In the genomic region with DNA sequence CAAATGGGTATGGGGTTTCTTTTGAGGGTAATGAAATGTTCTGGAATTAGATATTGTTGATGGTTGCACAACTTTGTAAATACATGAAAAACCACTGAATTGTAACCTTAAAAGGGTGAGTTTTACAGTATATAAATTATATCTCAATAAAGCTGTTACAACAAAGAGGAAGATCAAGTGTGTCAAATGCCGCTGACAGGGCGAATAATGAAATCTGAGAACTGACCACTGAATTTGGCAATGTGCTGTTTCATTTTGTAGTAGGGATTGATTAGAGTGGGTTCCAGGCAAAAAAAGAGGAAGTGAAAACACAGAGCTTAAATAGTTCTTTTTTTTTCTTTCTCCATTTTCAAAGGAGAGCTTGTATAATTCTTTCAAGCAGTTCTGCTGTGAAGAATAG, we compare ENCODE assay signal across 10 cellular contexts.
DNase-seq lines count a peak whose midpoint lies in the region; ATAC-seq and TF ChIP-seq lines count a peak whose summit lies in the region.
"Had no signal": no experiment of that assay in that cellular context is flagged by ENCODE, and none has a peak within 500 bp of the region (broad histone marks: within the 10 kb centered on the region; RNA-seq: fewer than 3 reads in every experiment).

No MANE protein-coding gene starts in this region.

- H4K20me1 ChIP-seq in SK-N-SH (ENCODE audit: insufficient read depth), result no peaks in the 10 kb centered on the region

- peak; percentile 84 for ATAC-seq in HG03039 (IDR thresholded peaks at IDR 0.05; ENCODE audit: unreplicated experiment)
- ATAC-seq: SK-N-SH treated with all-trans-retinoic acid at 6 μM for 48 hours had no signal

- no peaks in the 10 kb centered on the region for H3K9me3 ChIP-seq in SK-N-SH

- H3K27ac ChIP-seq in SK-N-SH (ENCODE audit: low read depth in 2 of 2, low read length in 1 of 2), result no peak overlapping the region

- no peaks in the 10 kb centered on the region for H3K9me2 ChIP-seq in SK-N-SH

- no peak overlapping the region for H3K27ac Mint-ChIP-seq in activated T-helper 2 cell treated with anti-CD3 and anti-CD28 coated beads, Interferon-gamma antibody, Interleukin-2, Interleukin-4, amounts not matched to agents 10 μg/mL and 5 μg/mL and 100 μg/mL, durations not matched to agents 14 hours and 24 hours and 36 hours
- no peak overlapping the region for H3K27ac Mint-ChIP-seq in type B pancreatic cell
- H3K27ac Mint-ChIP-seq: immature natural killer cell had no signal

- H3K4me1 ChIP-seq in SK-N-SH (ENCODE audit: control insufficient read depth in 1 of 2, insufficient read depth in 2 of 2, low read depth in 1 of 2, low read length in 1 of 2), result no peaks in the 10 kb centered on the region

- peak; percentile 15 for DNase-seq in GM19240 (ENCODE audit: insufficient read length, low spot score)
- DNase-seq in RPMI8226, result peak; percentile 80
- peak; percentile 79 for DNase-seq in pons (ENCODE audit: low spot score)
- no peak for DNase-seq in SK-N-SH
- DNase-seq in activated T-helper 2 cell treated with anti-CD3 and anti-CD28 coated beads, Interferon-gamma antibody, Interleukin-2, Interleukin-4, amounts not matched to agents 10 μg/mL and 5 μg/mL and 100 μg/mL, durations not matched to agents 14 hours and 24 hours and 36 hours (ENCODE audit: low spot score), result no peak
- no peak for DNase-seq in type B pancreatic cell (ENCODE audit: extremely low spot score, unreplicated experiment)
- no peak for DNase-seq in amniotic stem cell (lab: John Stamatoyannopoulos, UW)
- DNase-seq: immature natural killer cell had no signal

- no peak for TF ChIP-seq RAD21 in SK-N-SH (IDR thresholded peaks at IDR 0.05; ENCODE audit: low read length)

- peaks cover 6% of the 10 kb centered on the region for H3K27me3 Mint-ChIP-seq in activated T-helper 2 cell treated with anti-CD3 and anti-CD28 coated beads, Interferon-gamma antibody, Interleukin-2, Interleukin-4, amounts not matched to agents 10 μg/mL and 5 μg/mL and 100 μg/mL, durations not matched to agents 14 hours and 24 hours and 36 hours (ENCODE audit: low read depth)
- H3K27me3 Mint-ChIP-seq in type B pancreatic cell, result no peaks in the 10 kb centered on the region

- no peaks in the 10 kb centered on the region for H3K27me3 ChIP-seq in SK-N-SH (ENCODE audit: insufficient read depth)

- no peak overlapping the region for H3K4me3 ChIP-seq in SK-N-SH (ENCODE audit: low read depth in 2 of 2, low read length in 1 of 2)

- TF ChIP-seq CTCF in SK-N-SH (IDR thresholded peaks at IDR 0.05) (no peak), type B pancreatic cell (conservative IDR thresholded peaks at IDR 0.05) (no peak)

- no peak for TF ChIP-seq EP300 in SK-N-SH (IDR thresholded peaks at IDR 0.05; ENCODE audit: borderline replicate concordance in 1 of 2, low read depth in 1 of 2, low read length in 1 of 2)

- H3K36me3 Mint-ChIP-seq in activated T-helper 2 cell treated with anti-CD3 and anti-CD28 coated beads, Interferon-gamma antibody, Interleukin-2, Interleukin-4, amounts not matched to agents 10 μg/mL and 5 μg/mL and 100 μg/mL, durations not matched to agents 14 hours and 24 hours and 36 hours (ENCODE audit: low read depth), result no peaks in the 10 kb centered on the region
- H3K36me3 Mint-ChIP-seq in type B pancreatic cell, result peaks cover 4% of the 10 kb centered on the region
- H3K36me3 Mint-ChIP-seq: immature natural killer cell had no signal

- no peak overlapping the region for H3K4me3 Mint-ChIP-seq in activated T-helper 2 cell treated with anti-CD3 and anti-CD28 coated beads, Interferon-gamma antibody, Interleukin-2, Interleukin-4, amounts not matched to agents 10 μg/mL and 5 μg/mL and 100 μg/mL, durations not matched to agents 14 hours and 24 hours and 36 hours (ENCODE audit: low read depth)
- H3K4me3 Mint-ChIP-seq in type B pancreatic cell, result no peak overlapping the region
- H3K4me3 Mint-ChIP-seq: immature natural killer cell had no signal

- intact Hi-C loops in activated T-helper 2 cell treated with anti-CD3 and anti-CD28 coated beads, Interferon-gamma antibody, Interleukin-2, Interleukin-4, amounts not matched to agents 10 μg/mL and 5 μg/mL and 100 μg/mL, durations not matched to agents 14 hours and 24 hours and 36 hours (cut with micrococcal nuclease), result no loop called here

- CTCF ChIA-PET in SK-N-SH (lab: Yijun Ruan, JAX), result interaction anchor here (0.8 to 1.8 kb wide), 2 partner anchors 31 to 40 kb away, joined by 3 to 6 read pairs; no protein-coding TSS in a partner anchor

- H2AFZ ChIP-seq in SK-N-SH (ENCODE audit: low read depth), result no peak overlapping the region

- no peaks in the 10 kb centered on the region for H3K36me3 ChIP-seq in SK-N-SH (replicated peaks in 1 of 2; ENCODE audit: control insufficient read depth in 1 of 2, insufficient read depth in 2 of 2, low read length in 1 of 2)

- WGBS in SK-N-SH (ENCODE audit: low lambda C conversion rate), result 94% methylated on average over 2 of the region's 2 CpGs

- no peaks in the 10 kb centered on the region for H3K9me3 Mint-ChIP-seq in activated T-helper 2 cell treated with anti-CD3 and anti-CD28 coated beads, Interferon-gamma antibody, Interleukin-2, Interleukin-4, amounts not matched to agents 10 μg/mL and 5 μg/mL and 100 μg/mL, durations not matched to agents 14 hours and 24 hours and 36 hours
- H3K9me3 Mint-ChIP-seq in type B pancreatic cell, result no peaks in the 10 kb centered on the region
- H3K9me3 Mint-ChIP-seq: immature natural killer cell had no signal

- H3K4me2 ChIP-seq in SK-N-SH, result no peak overlapping the region

- no peaks in the 10 kb centered on the region for H3F3A ChIP-seq in SK-N-SH (replicated peaks; ENCODE audit: insufficient read depth)

- H3K79me2 ChIP-seq in SK-N-SH (ENCODE audit: insufficient read depth), result no peaks in the 10 kb centered on the region

- POLR2A ChIA-PET in SK-N-SH (lab: Yijun Ruan, JAX), result no interaction called here

- no peak overlapping the region for H3K9ac ChIP-seq in SK-N-SH

- H3K4me1 Mint-ChIP-seq in activated T-helper 2 cell treated with anti-CD3 and anti-CD28 coated beads, Interferon-gamma antibody, Interleukin-2, Interleukin-4, amounts not matched to agents 10 μg/mL and 5 μg/mL and 100 μg/mL, durations not matched to agents 14 hours and 24 hours and 36 hours (ENCODE audit: low read depth), result no peaks in the 10 kb centered on the region
- H3K4me1 Mint-ChIP-seq in type B pancreatic cell (ENCODE audit: unreplicated experiment), result peaks cover 20% of the 10 kb centered on the region
- H3K4me1 Mint-ChIP-seq: immature natural killer cell had no signal

TF ChIP-seq in SK-N-SH, 30 proteins besides CTCF, POLR2A, EP300 and RAD21 (continues in another document):
- no peak for TF ChIP-seq RFX5 (IDR thresholded peaks at IDR 0.05; ENCODE audit: low read length)
- no peak for TF ChIP-seq SIN3A (IDR thresholded peaks at IDR 0.05; ENCODE audit: borderline replicate concordance, low read depth, low read length)
- no peak for TF ChIP-seq FOSL2 (IDR thresholded peaks at IDR 0.05; ENCODE audit: borderline replicate concordance, low read depth)
- TF ChIP-seq POLR2AphosphoS5 (IDR thresholded peaks at IDR 0.05; ENCODE audit: low read depth, low read length), result no peak
- TF ChIP-seq, protein P1, sequence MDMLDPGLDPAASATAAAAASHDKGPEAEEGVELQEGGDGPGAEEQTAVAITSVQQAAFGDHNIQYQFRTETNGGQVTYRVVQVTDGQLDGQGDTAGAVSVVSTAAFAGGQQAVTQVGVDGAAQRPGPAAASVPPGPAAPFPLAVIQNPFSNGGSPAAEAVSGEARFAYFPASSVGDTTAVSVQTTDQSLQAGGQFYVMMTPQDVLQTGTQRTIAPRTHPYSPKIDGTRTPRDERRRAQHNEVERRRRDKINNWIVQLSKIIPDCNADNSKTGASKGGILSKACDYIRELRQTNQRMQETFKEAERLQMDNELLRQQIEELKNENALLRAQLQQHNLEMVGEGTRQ (IDR thresholded peaks at IDR 0.05; ENCODE audit: borderline replicate concordance, low read depth, low read length), result no peak
- no peak for TF ChIP-seq MXI1 (IDR thresholded peaks at IDR 0.05; ENCODE audit: low read depth, low read length)
- no peak for TF ChIP-seq FOXJ3 (CRISPR knock-in tag; IDR thresholded peaks at IDR 0.05)
- TF ChIP-seq, protein P2, sequence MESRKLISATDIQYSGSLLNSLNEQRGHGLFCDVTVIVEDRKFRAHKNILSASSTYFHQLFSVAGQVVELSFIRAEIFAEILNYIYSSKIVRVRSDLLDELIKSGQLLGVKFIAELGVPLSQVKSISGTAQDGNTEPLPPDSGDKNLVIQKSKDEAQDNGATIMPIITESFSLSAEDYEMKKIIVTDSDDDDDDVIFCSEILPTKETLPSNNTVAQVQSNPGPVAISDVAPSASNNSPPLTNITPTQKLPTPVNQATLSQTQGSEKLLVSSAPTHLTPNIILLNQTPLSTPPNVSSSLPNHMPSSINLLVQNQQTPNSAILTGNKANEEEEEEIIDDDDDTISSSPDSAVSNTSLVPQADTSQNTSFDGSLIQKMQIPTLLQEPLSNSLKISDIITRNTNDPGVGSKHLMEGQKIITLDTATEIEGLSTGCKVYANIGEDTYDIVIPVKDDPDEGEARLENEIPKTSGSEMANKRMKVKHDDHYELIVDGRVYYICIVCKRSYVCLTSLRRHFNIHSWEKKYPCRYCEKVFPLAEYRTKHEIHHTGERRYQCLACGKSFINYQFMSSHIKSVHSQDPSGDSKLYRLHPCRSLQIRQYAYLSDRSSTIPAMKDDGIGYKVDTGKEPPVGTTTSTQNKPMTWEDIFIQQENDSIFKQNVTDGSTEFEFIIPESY (IDR thresholded peaks at IDR 0.05; ENCODE audit: borderline replicate concordance, low read depth), result no peak
- TF ChIP-seq, protein P3, sequence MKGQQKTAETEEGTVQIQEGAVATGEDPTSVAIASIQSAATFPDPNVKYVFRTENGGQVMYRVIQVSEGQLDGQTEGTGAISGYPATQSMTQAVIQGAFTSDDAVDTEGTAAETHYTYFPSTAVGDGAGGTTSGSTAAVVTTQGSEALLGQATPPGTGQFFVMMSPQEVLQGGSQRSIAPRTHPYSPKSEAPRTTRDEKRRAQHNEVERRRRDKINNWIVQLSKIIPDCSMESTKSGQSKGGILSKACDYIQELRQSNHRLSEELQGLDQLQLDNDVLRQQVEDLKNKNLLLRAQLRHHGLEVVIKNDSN (IDR thresholded peaks at IDR 0.05; ENCODE audit: borderline replicate concordance, low read depth), result no peak
- TF ChIP-seq CHD2 (IDR thresholded peaks at IDR 0.05; ENCODE audit: low read length, partially characterized antibody), result no peak
- no peak for TF ChIP-seq FOXM1 (IDR thresholded peaks at IDR 0.05; ENCODE audit: low read depth)
- no peak for TF ChIP-seq NFIC (IDR thresholded peaks at IDR 0.05; ENCODE audit: borderline replicate concordance)
- TF ChIP-seq GATA2 (CRISPR knock-in tag; IDR thresholded peaks at IDR 0.05), result no peak
- TF ChIP-seq TEAD4 (IDR thresholded peaks at IDR 0.05; ENCODE audit: borderline replicate concordance, insufficient read depth), result no peak
- no peak for TF ChIP-seq SMC3 (IDR thresholded peaks at IDR 0.05; ENCODE audit: low read depth, low read length)
- TF ChIP-seq TCF12 (IDR thresholded peaks at IDR 0.05), result no peak

Comparison
In these comparisons a context has a peak if more than half of its experiments do, and no peak if none do; other contexts are left out.
1. DNase-seq: peak in GM19240 (single experiment), RPMI8226 (single experiment) and pons (single experiment); none in SK-N-SH (single experiment), activated T-helper 2 cell treated with anti-CD3 and anti-CD28 coated beads, Interferon-gamma antibody, Interleukin-2, Interleukin-4, amounts not matched to agents 10 μg/mL and 5 μg/mL and 100 μg/mL, durations not matched to agents 14 hours and 24 hours and 36 hours (single experiment), type B pancreatic cell (single experiment) and amniotic stem cell (single experiment).